ENCODE assay signal across 26 cellular contexts in the genomic region with DNA sequence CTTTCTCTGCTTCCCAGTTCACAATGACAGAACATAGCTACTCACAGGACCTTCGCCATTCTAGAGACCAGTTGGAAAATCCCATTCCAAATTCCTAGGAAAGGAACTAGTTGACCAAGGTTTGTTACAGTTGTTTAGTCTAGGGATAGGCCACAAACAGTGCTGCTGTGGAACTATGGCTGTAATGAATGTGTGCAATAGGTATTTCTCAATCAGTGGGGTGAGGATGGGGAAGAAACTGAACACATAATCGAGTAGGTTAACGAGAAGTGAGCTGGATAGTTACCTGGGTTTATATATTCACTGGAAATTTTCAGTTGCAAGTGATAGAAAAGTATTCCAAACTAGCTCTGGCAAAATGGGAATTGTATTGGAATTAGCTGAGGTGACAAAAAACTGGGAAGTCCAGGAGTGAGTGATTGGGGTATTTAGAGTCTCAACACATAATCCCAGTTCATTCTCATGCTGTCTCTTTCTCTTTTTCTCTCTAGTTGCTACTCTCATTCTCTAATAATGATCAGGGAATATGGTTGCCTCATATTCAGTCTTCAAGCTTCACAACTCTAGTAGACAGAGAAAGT. TPM values are rescaled to one million over a fixed set of nuclear protein-coding genes. Genes with fewer than 3 reads are reported as not detected.
"Had no signal": no experiment of that assay in that cellular context is flagged by ENCODE, and none has a peak within 500 bp of the region (broad histone marks: within the 10 kb centered on the region; RNA-seq: fewer than 3 reads in every experiment).

No MANE protein-coding gene starts in this region.

- H3K27me3 ChIP-seq: ascending aorta, brain microvascular endothelial cell, foreskin keratinocyte, sigmoid colon, testis, vagina had no signal

- H3K4me1 ChIP-seq: ascending aorta, foreskin keratinocyte, neural progenitor cell, testis had no signal

- H3K36me3 ChIP-seq: ascending aorta, brain microvascular endothelial cell, neural progenitor cell, sigmoid colon, vagina had no signal

- H3K9me3 ChIP-seq: ascending aorta, sigmoid colon, testis, vagina had no signal

- H3K27ac ChIP-seq: ascending aorta, brain microvascular endothelial cell, foreskin keratinocyte, neural progenitor cell, sigmoid colon, testis, vagina had no signal

- DNase-seq: activated CD4-positive, alpha-beta T cell treated with anti-CD3 and anti-CD28 coated beads for 1 hour; activated CD4-positive, alpha-beta T cell treated with anti-CD3 and anti-CD28 coated beads, Interleukin-2, amount 50 U/mL, for 1 hour; activated T-cell treated with anti-CD3 and anti-CD28 coated beads, Interleukin-2, amount 50 U/mL, for 1 hour; brain microvascular endothelial cell; central memory CD4-positive, alpha-beta T cell; dermis blood vessel endothelial cell; effector CD8-positive, alpha-beta T cell; foreskin keratinocyte; kidney; naive thymus-derived CD8-positive, alpha-beta T cell; sigmoid colon; stimulated activated CD4-positive, alpha-beta T cell treated with anti-CD3 and anti-CD28 coated beads, Interleukin-2, amount 100 ng/mL, for 48 hours; stimulated activated CD8-positive, alpha-beta memory T cell treated with anti-CD3 and anti-CD28 coated beads, Interleukin-4, amount 100 ng/mL, for 48 hours; stimulated activated naive CD4-positive, alpha-beta T cell; testis; trophoblast cell had no signal

- ATAC-seq: activated naive CD4-positive, alpha-beta T cell treated with anti-CD3 and anti-CD28 coated beads, Interleukin-2, amount 50 U/mL, for 72 hours; foreskin keratinocyte; left lobe of liver; naive thymus-derived CD8-positive, alpha-beta T cell had no signal

- H3K4me3 ChIP-seq: ascending aorta, lung, neural progenitor cell, sigmoid colon, smooth muscle cell, testis, vagina had no signal

RNA-seq across cellular contexts. Expression of gene HMSD, which starts 18.2 kb away (rescaled TPM):
- total RNA-seq: ascending aorta; dermis blood vessel endothelial cell; naive thymus-derived CD8-positive, alpha-beta T cell; posterior vena cava; renal cortical epithelial cell; sigmoid colon; smooth muscle cell; vagina had no signal
- polyA plus RNA-seq: naive thymus-derived CD8-positive, alpha-beta T cell had no signal

RNA-seq across cellular contexts. Expression of gene SERPINB10, which starts 23.1 kb away (rescaled TPM):
- total RNA-seq: activated naive CD4-positive, alpha-beta T cell treated with anti-CD3 and anti-CD28 coated beads, Interleukin-2, amount 50 U/mL, for 72 hours; ascending aorta; dermis blood vessel endothelial cell; kidney; left lobe of liver; naive thymus-derived CD8-positive, alpha-beta T cell; osteoblast; posterior vena cava; renal cortical epithelial cell; sigmoid colon; testis had no signal
- polyA plus RNA-seq: naive thymus-derived CD8-positive, alpha-beta T cell; smooth muscle cell had no signal

RNA-seq across cellular contexts. Expression of gene SERPINB2, which starts 43.4 kb away (rescaled TPM):
- total RNA-seq: activated naive CD4-positive, alpha-beta T cell treated with anti-CD3 and anti-CD28 coated beads, Interleukin-2, amount 50 U/mL, for 72 hours; ascending aorta; dermis blood vessel endothelial cell; kidney; left lobe of liver; renal cortical epithelial cell; testis had no signal
